ENCODE assay signal across 1 cellular context in genomic region chr3:66298591-66298990, GRCh38.
TF ChIP-seq lines count a peak whose summit lies in the region.

No MANE protein-coding gene starts in this region.

TF ChIP-seq in neural cell, 6 proteins besides CTCF, POLR2A, EP300 and RAD21 (continued from another document):
- TF ChIP-seq TAF1 (IDR thresholded peaks at IDR 0.05; ENCODE audit: low read depth) = no peak
